Comparison of ENCODE assay signal across 8 cellular contexts in genomic region chr1:203325418-203326091, GRCh38. TPM values are rescaled to one million over a fixed set of nuclear protein-coding genes. Genes with fewer than 3 reads are reported as not detected.
A peak's percentile ranks its signal among the peaks of the same experiment; 100 is the strongest.
DNase-seq lines count a peak whose midpoint lies in the region; ATAC-seq and TF ChIP-seq lines count a peak whose summit lies in the region.

No MANE protein-coding gene starts in this region.

- intact Hi-C loops in mucosa of descending colon (cut with DNase I, micrococcal nuclease) = no loop called here

- no peaks in the 10 kb centered on the region for H3K36me3 ChIP-seq in mucosa of descending colon (ENCODE audit: low read depth)

- H3K4me3 ChIP-seq in GM12864 (ENCODE audit: low read depth, low read length) (peak overlapping the region; percentile 30), astrocyte of the spinal cord (ENCODE audit: low read depth, low read length) (no peak overlapping the region), mucosa of descending colon (no peak overlapping the region)

- in situ Hi-C loops in astrocyte of the spinal cord (cut with HindIII; ENCODE audit: low sequenced_read_pairs) = no loop called here

- peaks cover 71% of the 10 kb centered on the region for H3K4me1 ChIP-seq in mucosa of descending colon (ENCODE audit: low read depth)

- DNase-seq in GM12864 (ENCODE audit: low read depth) (no peak), NCI-H2107 treated with DMSO at 0.1 percent for 48 hours (lab: John Stamatoyannopoulos, UW; ENCODE audit: unreplicated experiment) (peak; percentile 98), astrocyte of the spinal cord (ENCODE audit: low read depth, low spot score) (peak; percentile 19), mucosa of descending colon (peak; percentile 81 to 87 (median 82)), epidermal melanocyte (ENCODE audit: insufficient read length, low spot score) (no peak)

- ATAC-seq in mucosa of descending colon = peak; percentile 15
- ATAC-seq in GM19455 (IDR thresholded peaks at IDR 0.05; ENCODE audit: unreplicated experiment) = no peak
- no peak for ATAC-seq in GM21717 (IDR thresholded peaks at IDR 0.05; ENCODE audit: unreplicated experiment)
- no peak for ATAC-seq in HG03469 (IDR thresholded peaks at IDR 0.05; ENCODE audit: unreplicated experiment)

- H3K9me3 ChIP-seq in mucosa of descending colon = no peaks in the 10 kb centered on the region

- TF ChIP-seq CTCF in GM12864 (IDR thresholded peaks at IDR 0.05; ENCODE audit: low read depth, low read length, missing control alignments) = no peak
- no peak for TF ChIP-seq CTCF in astrocyte of the spinal cord (IDR thresholded peaks at IDR 0.05; ENCODE audit: low read depth, low read length)
- no peak for TF ChIP-seq CTCF in mucosa of descending colon (IDR thresholded peaks at IDR 0.05)

RNA-seq across cellular contexts. Expression of gene BTG2, which starts 20.2 kb away (rescaled TPM):
- total RNA-seq in mucosa of descending colon = 100 to 1,000 TPM in 1 of 3 donors, 10 to 100 TPM in 2; 65.7 to 406 (median 69.1) TPM

RNA-seq across cellular contexts. Expression of gene FMOD, which starts 25.4 kb away (rescaled TPM):
- total RNA-seq in mucosa of descending colon = 10 to 100 TPM; 26.6 to 45.7 (median 33.3) TPM

Comparison
In these comparisons a context has a peak if more than half of its experiments do, and no peak if none do; other contexts are left out.
1. DNase-seq: peak in NCI-H2107 treated with DMSO at 0.1 percent for 48 hours (single experiment), astrocyte of the spinal cord (single experiment) and mucosa of descending colon (3 of 3); none in GM12864 (single experiment) and epidermal melanocyte (single experiment).